24 cellular contexts compared by ENCODE assay signal in genomic region chr12:109423392-109423791, GRCh38.
"Had no signal": no experiment of that assay in that cellular context is flagged by ENCODE, and none has a peak within 500 bp of the region (broad histone marks: within the 10 kb centered on the region; RNA-seq: fewer than 3 reads in every experiment).

No MANE protein-coding gene starts in this region.

- H3K4me3 Mint-ChIP-seq: activated CD4-positive, alpha-beta memory T cell treated with anti-CD3 and anti-CD28 coated beads for 36 hours; activated CD4-positive, alpha-beta T cell treated with anti-CD3 and anti-CD28 coated beads, Interleukin-2, amount 10 ng/mL, durations not matched to agents 7 days and 5 days; activated naive CD4-positive, alpha-beta T cell treated with anti-CD3 and anti-CD28 coated beads for 36 hours; activated naive CD8-positive, alpha-beta T cell; activated T-helper 17 cell treated with anti-CD3 and anti-CD28 coated beads, Interleukin-2, amount 50 U/mL, for 72 hours had no signal

- DNase-seq: activated CD4-positive, alpha-beta memory T cell treated with anti-CD3 and anti-CD28 coated beads for 36 hours; activated CD4-positive, alpha-beta T cell treated with anti-CD3 and anti-CD28 coated beads, Interleukin-2, amount 10 ng/mL, durations not matched to agents 7 days and 5 days; activated CD4-positive, CD25-positive, alpha-beta regulatory T cell; activated CD8-positive, alpha-beta memory T cell treated with anti-CD3 and anti-CD28 coated beads for 24 hours; activated gamma-delta T cell; activated naive CD4-positive, alpha-beta T cell treated with anti-CD3 and anti-CD28 coated beads for 36 hours; activated T-cell treated with anti-CD3 and anti-CD28 coated beads, Interleukin-2, amount 50 U/mL, for 48 hours; brain microvascular endothelial cell; cerebellar nuclear complex; Kasumi-1; NCI-H1105 treated with DMSO at 0.1 percent for 48 hours; NCI-H1436 treated with DMSO at 0.1 percent for 48 hours; NCI-H187; NCI-H2081; NCI-H510A treated with DMSO at 0.1 percent for 48 hours; NCI-H69; NK-92 treated with Interleukin-12 subunit alpha and Interleukin-12 subunit beta, amount 100 ng/mL, for 24 hours; Peyer's patch; SHP77; T-helper 2 cell; T1000 had no signal

- H3K9me3 Mint-ChIP-seq: activated CD4-positive, alpha-beta memory T cell treated with anti-CD3 and anti-CD28 coated beads for 36 hours; activated naive CD4-positive, alpha-beta T cell treated with anti-CD3 and anti-CD28 coated beads for 36 hours; activated T-helper 17 cell treated with anti-CD3 and anti-CD28 coated beads, Interleukin-2, amount 50 U/mL, for 72 hours had no signal

- ATAC-seq: activated T-helper 17 cell treated with anti-CD3 and anti-CD28 coated beads, Interleukin-2, amount 50 U/mL, for 72 hours; K562 had no signal

- H3K27ac Mint-ChIP-seq: activated CD4-positive, alpha-beta memory T cell treated with anti-CD3 and anti-CD28 coated beads for 36 hours; activated CD4-positive, alpha-beta T cell treated with anti-CD3 and anti-CD28 coated beads, Interleukin-2, amount 10 ng/mL, durations not matched to agents 7 days and 5 days; activated naive CD4-positive, alpha-beta T cell treated with anti-CD3 and anti-CD28 coated beads for 36 hours; activated naive CD8-positive, alpha-beta T cell; activated T-helper 17 cell treated with anti-CD3 and anti-CD28 coated beads, Interleukin-2, amount 50 U/mL, for 72 hours had no signal

- H3K36me3 Mint-ChIP-seq: activated CD4-positive, alpha-beta memory T cell treated with anti-CD3 and anti-CD28 coated beads for 36 hours had no signal

- H3K4me1 Mint-ChIP-seq: activated CD4-positive, alpha-beta T cell treated with anti-CD3 and anti-CD28 coated beads, Interleukin-2, amount 10 ng/mL, durations not matched to agents 7 days and 5 days; activated T-helper 17 cell treated with anti-CD3 and anti-CD28 coated beads, Interleukin-2, amount 50 U/mL, for 72 hours had no signal
